In genomic region chr18:59563386-59563785, GRCh38 we compare ENCODE assay signal across 27 cellular contexts.
"Had no signal": no experiment of that assay in that cellular context is flagged by ENCODE, and none has a peak within 500 bp of the region (broad histone marks: within the 10 kb centered on the region; RNA-seq: fewer than 3 reads in every experiment).

No MANE protein-coding gene starts in this region.

- H3K4me1 Mint-ChIP-seq: endodermal cell, immature natural killer cell, naive B cell had no signal

- H3K79me2 ChIP-seq: hepatocyte had no signal

- H3K4me2 ChIP-seq: hepatocyte had no signal

- H3K36me3 ChIP-seq: colonic mucosa, esophagus squamous epithelium, gastroesophageal sphincter, heart left ventricle, left lung, lower lobe of right lung had no signal

- H3K4me1 ChIP-seq: colonic mucosa, foreskin keratinocyte, left lung, lower lobe of right lung had no signal

- ATAC-seq: effector memory CD8-positive, alpha-beta T cell; esophagus mucosa; foreskin keratinocyte; gastroesophageal sphincter; heart left ventricle; left colon; left lung; left ventricle myocardium superior; lower lobe of right lung; mucosa of descending colon had no signal

- H2AFZ ChIP-seq: hepatocyte had no signal

- H3K27me3 Mint-ChIP-seq: dendritic cell treated with granulocyte-macrophage colony-stimulating factor and Interleukin-4, amounts not matched to agents 40 ng/mL and 50 ng/mL, for 4 days; effector memory CD8-positive, alpha-beta T cell; naive B cell had no signal

- H3K27ac Mint-ChIP-seq: dendritic cell treated with granulocyte-macrophage colony-stimulating factor and Interleukin-4, amounts not matched to agents 40 ng/mL and 50 ng/mL, for 4 days; effector memory CD8-positive, alpha-beta T cell; endodermal cell; immature natural killer cell; mesothelial cell of epicardium; naive B cell had no signal

- H3K9me3 ChIP-seq: colonic mucosa, esophagus squamous epithelium, gastroesophageal sphincter, heart left ventricle, left lung, lower lobe of right lung, mucosa of descending colon had no signal

- H3K27me3 ChIP-seq: colonic mucosa, esophagus squamous epithelium, foreskin keratinocyte, gastroesophageal sphincter, heart left ventricle, hepatocyte, left lung had no signal

- H3K9me3 Mint-ChIP-seq: dendritic cell treated with granulocyte-macrophage colony-stimulating factor and Interleukin-4, amounts not matched to agents 40 ng/mL and 50 ng/mL, for 4 days; endodermal cell had no signal

- DNase-seq: colonic mucosa; cortex of kidney; effector CD8-positive, alpha-beta T cell; effector memory CD8-positive, alpha-beta T cell; endodermal cell; erythroblast; esophagus squamous epithelium; heart left ventricle; hypothalamus; immature natural killer cell; islet precursor cell; kidney; kidney glomerular epithelial cell; left colon; left lung; left ventricle myocardium superior; lower lobe of right lung; mesenchymal stem cell; mucosa of descending colon; naive B cell had no signal

- H3K4me3 ChIP-seq: colonic mucosa, esophagus squamous epithelium, gastroesophageal sphincter, heart left ventricle, hepatocyte, left lung, lower lobe of right lung, mucosa of descending colon had no signal

- H3K36me3 Mint-ChIP-seq: immature natural killer cell, mesothelial cell of epicardium, naive B cell had no signal

- H3K4me3 Mint-ChIP-seq: dendritic cell treated with granulocyte-macrophage colony-stimulating factor and Interleukin-4, amounts not matched to agents 40 ng/mL and 50 ng/mL, for 4 days; effector memory CD8-positive, alpha-beta T cell; endodermal cell; immature natural killer cell; mesothelial cell of epicardium; naive B cell had no signal

- H3K27ac ChIP-seq: colonic mucosa, epithelial cell of prostate, esophagus squamous epithelium, foreskin keratinocyte, gastroesophageal sphincter, heart left ventricle, hepatocyte, left lung, lower lobe of right lung had no signal
